In genomic region chr9:78032599-78033457, GRCh38 we compare ENCODE assay signal across 8 cellular contexts. TPM values are rescaled to one million over a fixed set of nuclear protein-coding genes. Genes with fewer than 3 reads are reported as not detected.
DNase-seq lines count a peak whose midpoint lies in the region; ATAC-seq and TF ChIP-seq lines count a peak whose summit lies in the region.

No MANE protein-coding gene starts in this region.

- H3K4me3 ChIP-seq in coronary artery (peak overlapping the region; percentile 76), muscle layer of colon (ENCODE audit: low read depth in 1 of 2, low read length in 2 of 2) (peak overlapping the region; percentile 47 to 88)

- no peaks in the 10 kb centered on the region for H3K9me3 ChIP-seq in muscle layer of colon (ENCODE audit: low read length)

- peak overlapping the region; percentile 74 for H3K9ac ChIP-seq in muscle layer of colon (ENCODE audit: low read length)

- peaks cover 30% of the 10 kb centered on the region for H3K4me1 ChIP-seq in muscle layer of colon (ENCODE audit: insufficient read depth, low read length)

- no peaks in the 10 kb centered on the region for H3K27me3 ChIP-seq in muscle layer of colon (ENCODE audit: control insufficient read depth in 1 of 2, insufficient read depth in 2 of 2, low read length in 2 of 2)

- H3K36me3 ChIP-seq in muscle layer of colon (ENCODE audit: insufficient read depth, low read length), result no peaks in the 10 kb centered on the region

- DNase-seq in NCI-H69 (lab: John Stamatoyannopoulos, UW), result peak; percentile 28
- no peak for DNase-seq in coronary artery (ENCODE audit: low spot score)
- DNase-seq in NCI-H82 treated with DMSO at 0.1 percent for 48 hours (lab: John Stamatoyannopoulos, UW; ENCODE audit: unreplicated experiment), result no peak
- DNase-seq in ureter (ENCODE audit: low spot score), result no peak

- H3K27ac ChIP-seq in coronary artery, result peak overlapping the region; percentile 94 to 95
- peak overlapping the region; percentile 82 for H3K27ac ChIP-seq in muscle layer of colon (ENCODE audit: low read depth, low read length)

- no peak for TF ChIP-seq CTCF in coronary artery (IDR thresholded peaks at IDR 0.05)

- ATAC-seq in GM18502 (IDR thresholded peaks at IDR 0.05; ENCODE audit: poor library complexity, unreplicated experiment), result peak; percentile 32
- no peak for ATAC-seq in GM21786 (IDR thresholded peaks at IDR 0.05; ENCODE audit: unreplicated experiment)
- no peak for ATAC-seq in GM19351 (IDR thresholded peaks at IDR 0.05; ENCODE audit: unreplicated experiment)

RNA-seq across cellular contexts. Expression of gene GNAQ, which starts 1.2 kb away (rescaled TPM):
- 85.8 TPM for total RNA-seq in ureter
